ENCODE assay signal across 9 cellular contexts in the genomic region with DNA sequence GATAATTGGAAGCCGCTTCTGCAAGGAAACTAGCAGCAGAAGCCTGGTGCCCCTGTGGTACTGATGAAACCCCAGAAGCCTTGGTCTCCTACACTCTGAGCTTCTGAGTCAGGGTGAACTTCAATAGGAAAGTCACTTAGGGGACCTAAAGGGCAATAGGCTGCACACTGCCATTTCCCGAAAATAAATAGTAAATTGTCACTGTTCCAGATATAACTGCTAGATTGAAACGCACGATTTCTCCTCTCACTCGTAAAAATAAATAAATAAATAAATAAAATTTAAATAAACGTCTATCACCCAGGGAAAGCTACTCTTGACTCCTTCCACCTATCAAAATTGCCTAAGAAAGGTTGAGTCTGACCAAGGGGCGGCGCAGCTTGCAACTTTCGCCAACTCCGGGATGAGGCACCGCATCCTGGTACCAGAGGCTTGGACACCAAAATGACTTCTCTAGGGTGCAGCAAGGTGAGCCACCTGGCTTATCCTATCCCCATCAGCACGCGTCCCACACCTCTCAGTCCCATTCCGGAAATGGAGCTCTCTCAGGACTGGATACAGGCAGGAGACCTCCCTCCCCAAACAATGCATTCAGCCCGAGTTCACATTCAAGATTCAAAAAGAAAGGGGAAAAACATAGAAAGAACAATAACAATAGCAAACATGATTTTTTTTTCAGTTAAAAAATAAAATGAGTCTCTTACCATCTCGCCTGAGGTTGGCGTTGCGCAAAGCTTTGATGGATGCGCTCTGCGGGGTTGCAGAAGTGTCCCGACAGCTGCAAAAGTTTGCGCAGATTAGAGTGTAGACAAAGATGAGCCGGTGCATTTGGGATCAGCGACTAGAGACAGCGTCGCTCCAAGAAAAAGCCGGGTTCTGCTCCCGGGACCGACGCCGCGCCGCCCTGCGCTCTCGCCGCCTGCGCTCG. TPM values are rescaled to one million over a fixed set of nuclear protein-coding genes. Genes with fewer than 3 reads are reported as not detected.
DNase-seq lines count a peak whose midpoint lies in the region; ATAC-seq, FAIRE-seq and TF ChIP-seq lines count a peak whose summit lies in the region.
"Had no signal": no experiment of that assay in that cellular context is flagged by ENCODE, and none has a peak within 500 bp of the region (broad histone marks: within the 10 kb centered on the region; RNA-seq: fewer than 3 reads in every experiment).

No MANE protein-coding gene starts in this region.

- ATAC-seq in GM21717 (IDR thresholded peaks at IDR 0.05; ENCODE audit: unreplicated experiment), result peak; percentile 18
- ATAC-seq in HG02973 (IDR thresholded peaks at IDR 0.05; ENCODE audit: unreplicated experiment), result no peak

- peaks cover 10% of the 10 kb centered on the region for H3K4me1 Mint-ChIP-seq in CD14-positive monocyte
- peaks cover 32% of the 10 kb centered on the region for H3K4me1 Mint-ChIP-seq in nephron

- H3K4me3 ChIP-seq in SJCRH30 (peak overlapping the region; percentile 62), fibroblast of mammary gland (ENCODE audit: control insufficient read depth, low read depth, low read length) (peak overlapping the region; percentile 67)

- no peak overlapping the region for H3K27ac Mint-ChIP-seq in CD14-positive monocyte
- H3K27ac Mint-ChIP-seq in nephron, result peak overlapping the region; percentile 56 to 91 (median 62)

- H3K27ac ChIP-seq in SJCRH30, result peak overlapping the region; percentile 36
- H3K27ac ChIP-seq: KMS-11 had no signal

- H3K36me3 ChIP-seq in SJCRH30, result no peaks in the 10 kb centered on the region

- H3K4me1 ChIP-seq in SJCRH30, result 0 out of 2 replicates have a peak, but pooled peaks cover 3% of the 10 kb centered on the region

- H3K36me3 Mint-ChIP-seq in CD14-positive monocyte (no peaks in the 10 kb centered on the region), nephron (ENCODE audit: low read depth) (no peaks in the 10 kb centered on the region)

- H3K27me3 Mint-ChIP-seq in CD14-positive monocyte (ENCODE audit: low read depth in 3 of 3) (peaks cover 0 to 15% (median 4%) of the 10 kb centered on the region in 3 donors), nephron (ENCODE audit: low read depth) (peaks cover 3% of the 10 kb centered on the region)

- DNase-seq in CD14-positive monocyte (ENCODE audit: low spot score), result no peak
- DNase-seq in SJCRH30, result peak; percentile 25 to 51
- DNase-seq in fibroblast of mammary gland (ENCODE audit: low read depth), result peak; percentile 34
- no peak for DNase-seq in RCC 7860 (ENCODE audit: low spot score)
- no peak for DNase-seq in DMS153 treated with DMSO at 0.1 percent for 48 hours (lab: John Stamatoyannopoulos, UW; ENCODE audit: unreplicated experiment)

- no peak for TF ChIP-seq CTCF in CD14-positive monocyte (IDR thresholded peaks at IDR 0.05)
- peak; percentile 14 for TF ChIP-seq CTCF in fibroblast of mammary gland (conservative IDR thresholded peaks at IDR 0.05; ENCODE audit: control insufficient read depth, insufficient read depth, low read depth, low read length)
- TF ChIP-seq CTCF in nephron (IDR thresholded peaks at IDR 0.05; ENCODE audit: unreplicated experiment in 3 of 3), result no peak

- intact Hi-C loops in CD14-positive monocyte (cut with micrococcal nuclease), result no loop called here

- no peaks in the 10 kb centered on the region for H3K9me3 Mint-ChIP-seq in CD14-positive monocyte
- H3K9me3 Mint-ChIP-seq in nephron, result no peaks in the 10 kb centered on the region

- FAIRE-seq in RCC 7860 (lab: Jason Lieb, UNC), result no peak

- peak overlapping the region; percentile 76 to 93 for H3K4me3 Mint-ChIP-seq in CD14-positive monocyte
- H3K4me3 Mint-ChIP-seq in nephron, result peak overlapping the region; percentile 93 to 98 (median 98)

- H3K27me3 ChIP-seq in SJCRH30, result no peaks in the 10 kb centered on the region

- no peaks in the 10 kb centered on the region for H3K9me3 ChIP-seq in SJCRH30 (replicated peaks)

RNA-seq across cellular contexts. Expression of a gene that starts 0.6 kb away (rescaled TPM):
- polyA plus RNA-seq in CD14-positive monocyte, result under 1 TPM; 0.05 to 0.15 TPM
- total RNA-seq in SJCRH30 (2014; rRNA removed; shearing (Covaris generic)), result 14.3 and 15.2 TPM in 2 replicates

Comparison
In these comparisons a context has a peak if more than half of its experiments do, and no peak if none do; other contexts are left out.
1. DNase-seq: peak in SJCRH30 (2 of 2) and fibroblast of mammary gland (single experiment); none in CD14-positive monocyte (single experiment), RCC 7860 (single experiment) and DMS153 treated with DMSO at 0.1 percent for 48 hours (single experiment).
2. H3K27ac Mint-ChIP-seq: peak in nephron (3 of 3); none in CD14-positive monocyte (0 of 7).